ENCODE assay signal across 1 cellular context in genomic region chr1:203320546-203321272, GRCh38.
TF ChIP-seq lines count a peak whose summit lies in the region.

No MANE protein-coding gene starts in this region.

TF ChIP-seq in GM12878, 131 proteins besides CTCF, POLR2A, EP300 and RAD21 (continued from another document and continues in another):
- TF ChIP-seq CUX1 (IDR thresholded peaks at IDR 0.05; ENCODE audit: insufficient replicate concordance, low read depth, low read length) (no peak), YY1 (IDR thresholded peaks at IDR 0.05; ENCODE audit: low read depth, low read length) (no peak), SKIL (IDR thresholded peaks at IDR 0.05; ENCODE audit: low read depth, poor library complexity, severe bottlenecking) (peak; percentile 88), CEBPB (IDR thresholded peaks at IDR 0.05; ENCODE audit: borderline replicate concordance in 1 of 2, low read depth in 2 of 2, low read length in 2 of 2) (no peak), FOS (IDR thresholded peaks at IDR 0.05; ENCODE audit: borderline replicate concordance, extremely low read depth, insufficient read length) (no peak), SMAD1 (IDR thresholded peaks at IDR 0.05; ENCODE audit: low read depth, partially characterized antibody) (no peak), PAX5 (IDR thresholded peaks at IDR 0.05; ENCODE audit: borderline replicate concordance, low read depth, low read length) (peak; percentile 32; the same call in 1 of the 2 replicates), CEBPZ (IDR thresholded peaks at IDR 0.05; ENCODE audit: low read depth, low read length) (no peak), SP1 (IDR thresholded peaks at IDR 0.05; ENCODE audit: low read depth, low read length) (peak; percentile 54), ZNF384 (IDR thresholded peaks at IDR 0.05; ENCODE audit: borderline replicate concordance, low read depth, low read length) (no peak), BCL11A (IDR thresholded peaks at IDR 0.05; ENCODE audit: low read depth, low read length) (0 out of 2 replicates have a peak, but pooled peaks have one; percentile 31), RCOR1 (conservative IDR thresholded peaks at IDR 0.05; ENCODE audit: low read depth, low read length) (no peak), EZH2 (IDR thresholded peaks at IDR 0.05; ENCODE audit: borderline replicate concordance, control insufficient read depth, low read depth, low read length) (no peak), ZNF274 (IDR thresholded peaks at IDR 0.05; ENCODE audit: insufficient read depth, insufficient read length) (no peak), CBX3 (IDR thresholded peaks at IDR 0.05; ENCODE audit: borderline replicate concordance, low read depth) (no peak), ZBTB11 (CRISPR knock-in tag; IDR thresholded peaks at IDR 0.05) (no peak), ZBTB4 (CRISPR knock-in tag; IDR thresholded peaks at IDR 0.05) (no peak), SIX5 (IDR thresholded peaks at IDR 0.05; ENCODE audit: low read depth, low read length, severe bottlenecking) (no peak), RB1 (IDR thresholded peaks at IDR 0.05; ENCODE audit: borderline replicate concordance) (no peak), SUPT20H (IDR thresholded peaks at IDR 0.05; ENCODE audit: borderline replicate concordance, control insufficient read depth, low read depth, low read length) (no peak), SIN3A (IDR thresholded peaks at IDR 0.05; ENCODE audit: low read depth, low read length) (no peak), MEF2A (IDR thresholded peaks at IDR 0.05; ENCODE audit: insufficient read depth, low read depth, low read length) (no peak), ESRRA (IDR thresholded peaks at IDR 0.05; ENCODE audit: low read length) (no peak), MXI1 (IDR thresholded peaks at IDR 0.05; ENCODE audit: low read depth, low read length) (no peak), EED (IDR thresholded peaks at IDR 0.05; ENCODE audit: low read depth) (peak; percentile 75), CHD4 (IDR thresholded peaks at IDR 0.05) (no peak), CHD2 (IDR thresholded peaks at IDR 0.05; ENCODE audit: borderline replicate concordance, low read depth, low read length) (peak; percentile 62; the same call in 1 of the 2 replicates), PML (IDR thresholded peaks at IDR 0.05; ENCODE audit: low read length) (no peak), TCF3 (IDR thresholded peaks at IDR 0.05; ENCODE audit: borderline replicate concordance, insufficient read depth, low read depth, low read length) (peak; percentile 94), IKZF2 (IDR thresholded peaks at IDR 0.05) (peak; percentile 93 to 95), ZNF217 (IDR thresholded peaks at IDR 0.05) (0 out of 2 replicates have a peak, but pooled peaks have one; percentile 31), E4F1 (IDR thresholded peaks at IDR 0.05; ENCODE audit: borderline replicate concordance, partially characterized antibody) (no peak), IRF3 (IDR thresholded peaks at IDR 0.05) (no peak)
